In the genomic region with DNA sequence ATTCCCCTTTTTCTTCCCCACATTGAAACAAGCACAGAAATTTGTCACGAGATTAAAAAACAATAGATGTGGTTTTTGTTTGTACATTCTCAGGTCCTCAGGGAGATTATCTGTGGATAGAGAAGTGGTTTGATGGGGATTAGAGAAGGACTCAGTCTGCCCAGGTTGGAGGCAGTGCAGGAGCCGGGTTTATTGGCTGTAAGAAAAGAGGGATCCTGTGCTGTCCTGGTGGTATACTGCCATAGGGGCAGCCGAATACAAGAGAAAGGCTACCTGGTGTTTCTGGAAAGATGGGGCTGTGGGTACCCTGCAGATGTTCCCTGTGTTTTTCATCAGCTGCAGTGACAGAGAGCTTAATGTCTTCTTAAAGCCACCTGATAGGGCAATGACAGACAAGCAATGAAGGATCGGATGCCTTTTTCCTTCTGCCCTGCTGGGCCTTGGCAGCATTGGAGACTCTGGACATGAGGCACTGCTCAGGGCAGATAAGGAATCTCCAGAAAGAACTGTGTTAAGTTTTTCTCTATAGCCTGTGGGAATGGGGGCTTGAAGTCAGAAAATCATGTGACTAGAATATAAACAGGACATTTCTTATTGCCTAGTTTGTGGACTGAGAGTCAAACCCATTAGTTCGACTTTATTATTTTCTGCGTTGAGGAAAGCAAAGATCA, we compare ENCODE assay signal across 1 cellular context.
TF ChIP-seq lines count a peak whose summit lies in the region.

No MANE protein-coding gene starts in this region.

TF ChIP-seq in H1, 55 proteins besides CTCF, POLR2A, EP300 and RAD21:
- TF ChIP-seq SRF (IDR thresholded peaks at IDR 0.05; ENCODE audit: low read depth, low read length) (no peak), FOSL1 (IDR thresholded peaks at IDR 0.05; ENCODE audit: insufficient read depth, low read depth, low read length) (no peak), KDM5A (IDR thresholded peaks at IDR 0.05; ENCODE audit: low read length) (no peak), KDM4A (IDR thresholded peaks at IDR 0.05; ENCODE audit: low read depth, low read length, severe bottlenecking) (no peak), KDM1A (IDR thresholded peaks at IDR 0.05; ENCODE audit: borderline replicate concordance, low read length) (no peak), ZNF274 (IDR thresholded peaks at IDR 0.05; ENCODE audit: borderline replicate concordance, extremely low read depth, low read length) (no peak), BACH1 (IDR thresholded peaks at IDR 0.05; ENCODE audit: low read length) (no peak), EGR1 (IDR thresholded peaks at IDR 0.05; ENCODE audit: borderline replicate concordance, low read depth, low read length) (no peak), RNF2 (IDR thresholded peaks at IDR 0.05; ENCODE audit: borderline replicate concordance, low read depth, low read length, missing control alignments, poor library complexity, severe bottlenecking) (no peak), NANOG (IDR thresholded peaks at IDR 0.05; ENCODE audit: insufficient read depth, low read depth, low read length, poor library complexity, severe bottlenecking) (no peak), CREB1 (IDR thresholded peaks at IDR 0.05) (no peak)
